ENCODE assay signal across 35 cellular contexts in genomic region chr2:198252472-198252871, GRCh38.
"Had no signal": no experiment of that assay in that cellular context is flagged by ENCODE, and none has a peak within 500 bp of the region (broad histone marks: within the 10 kb centered on the region; RNA-seq: fewer than 3 reads in every experiment).

No MANE protein-coding gene starts in this region.

- H3K36me3 ChIP-seq: MG63 had no signal

- DNase-seq: Karpas-422, Kasumi-1, KBM-7, KG1, MG63, MM.1S, MV-4-11, NCI-H1048, NCI-H1092, NCI-H1092 treated with DMSO at 0.1 percent for 48 hours, NCI-H1105, NCI-H1105 treated with DMSO at 0.1 percent for 48 hours, NCI-H1417, NCI-H1417 treated with DMSO at 0.1 percent for 48 hours, NCI-H1436, NCI-H1436 treated with DMSO at 0.1 percent for 48 hours, NCI-H146, NCI-H1694, NCI-H1694 treated with DMSO at 0.1 percent for 48 hours, NCI-H187, NCI-H187 treated with DMSO at 0.1 percent for 48 hours, NCI-H1930, NCI-H2029, NCI-H2029 treated with DMSO at 0.1 percent for 48 hours, NCI-H2081, NCI-H2081 treated with DMSO at 0.1 percent for 48 hours, NCI-H2107, NCI-H2171, NCI-H2171 treated with DMSO at 0.1 percent for 48 hours, NCI-H2227 treated with DMSO at 0.1 percent for 48 hours, NCI-H226, NCI-H345, NCI-H446, NCI-H446 treated with DMSO at 0.1 percent for 48 hours had no signal

- H3K27me3 ChIP-seq: MG63 had no signal

- H3K9me3 ChIP-seq: MG63 had no signal

- H3K4me3 ChIP-seq: MG63 had no signal

- H3K27ac ChIP-seq: KMS-11 had no signal
